30 cellular contexts compared by ENCODE assay signal in genomic region chr17:40850287-40850972, GRCh38. TPM values are rescaled to one million over a fixed set of nuclear protein-coding genes. Genes with fewer than 3 reads are reported as not detected.
DNase-seq lines count a peak whose midpoint lies in the region; ATAC-seq and TF ChIP-seq lines count a peak whose summit lies in the region.
"Had no signal": no experiment of that assay in that cellular context is flagged by ENCODE, and none has a peak within 500 bp of the region (broad histone marks: within the 10 kb centered on the region; RNA-seq: fewer than 3 reads in every experiment).

No MANE protein-coding gene starts in this region.

- DNase-seq in MCF 10A (ENCODE audit: unreplicated experiment): peak; percentile 66
- no peak for DNase-seq in breast epithelium (ENCODE audit: low spot score in 2 of 2)
- DNase-seq in RWPE2 (ENCODE audit: low spot score): no peak
- peak; percentile 8 for DNase-seq in fibroblast of pulmonary artery (ENCODE audit: low read depth)
- DNase-seq in omental fat pad (ENCODE audit: low spot score): no peak
- DNase-seq in effector memory CD4-positive, alpha-beta T cell: no peak
- DNase-seq: activated CD4-positive, alpha-beta T cell treated with anti-CD3 and anti-CD28 coated beads, Interleukin-2, amount 10 ng/mL, durations not matched to agents 7 days and 5 days; activated naive CD8-positive, alpha-beta T cell treated with anti-CD3 and anti-CD28 coated beads for 36 hours; BE2C; DND-41; effector memory CD8-positive, alpha-beta T cell; esophagus squamous epithelium; GOT3; head of caudate nucleus; KG1; naive thymus-derived CD8-positive, alpha-beta T cell; NCI-H1092; NCI-H2029; NCI-H226; NK-92 treated with Interleukin-12 subunit alpha and Interleukin-12 subunit beta, amount 100 ng/mL, for 24 hours; stomach; transverse colon had no signal

- peak; percentile 53; the same call in 2 of the 3 replicates for ATAC-seq in RWPE2 (ENCODE audit: low read depth)
- no peak for ATAC-seq in HG03097 (IDR thresholded peaks at IDR 0.05; ENCODE audit: low FRiP score, unreplicated experiment)
- no peak for ATAC-seq in HG03457 (IDR thresholded peaks at IDR 0.05; ENCODE audit: unreplicated experiment)
- ATAC-seq in omental fat pad (ENCODE audit: low FRiP score): no peak
- ATAC-seq: effector memory CD8-positive, alpha-beta T cell; naive thymus-derived CD8-positive, alpha-beta T cell; SK-N-SH treated with all-trans-retinoic acid at 6 μM for 48 hours had no signal

- H3K4me3 ChIP-seq in breast epithelium (no peak overlapping the region), RWPE2 (ENCODE audit: severe bottlenecking) (no peak overlapping the region), fibroblast of pulmonary artery (replicated peaks; ENCODE audit: low read depth, low read length) (no peak overlapping the region)
- no peak overlapping the region for H3K4me3 ChIP-seq in effector memory CD4-positive, alpha-beta T cell (ENCODE audit: insufficient read depth, low read depth, low read length, poor library complexity, severe bottlenecking)
- H3K4me3 ChIP-seq: esophagus squamous epithelium, stomach, transverse colon had no signal

- H3K27me3 Mint-ChIP-seq in MCF 10A (ENCODE audit: insufficient read depth, unreplicated experiment): no peaks in the 10 kb centered on the region

- no peaks in the 10 kb centered on the region for H3K36me3 Mint-ChIP-seq in MCF 10A (ENCODE audit: insufficient read depth, unreplicated experiment)
- H3K36me3 Mint-ChIP-seq: activated naive CD8-positive, alpha-beta T cell treated with anti-CD3 and anti-CD28 coated beads for 36 hours; naive thymus-derived CD8-positive, alpha-beta T cell had no signal

- TF ChIP-seq CTCF in MCF 10A (IDR thresholded peaks at IDR 0.05; ENCODE audit: unreplicated experiment): no peak
- no peak for TF ChIP-seq CTCF in breast epithelium (IDR thresholded peaks at IDR 0.05)
- no peak for TF ChIP-seq CTCF in RWPE2 (IDR thresholded peaks at IDR 0.05; ENCODE audit: poor library complexity, severe bottlenecking)
- no peak for TF ChIP-seq CTCF in fibroblast of pulmonary artery (IDR thresholded peaks at IDR 0.05; ENCODE audit: low read length, missing control alignments)
- TF ChIP-seq CTCF in omental fat pad (IDR thresholded peaks at IDR 0.05): no peak

- BruUV-seq in MCF 10A (replicated peaks; lab: Mats Ljungman, UMichigan): no TSS peak

- H3K27ac ChIP-seq in breast epithelium (peak overlapping the region in 1 of 2 donors; percentile 8), RWPE2 (ENCODE audit: poor library complexity, severe bottlenecking) (peak overlapping the region; percentile 69)
- H3K27ac ChIP-seq in effector memory CD4-positive, alpha-beta T cell (ENCODE audit: insufficient read depth, low read length, poor library complexity, severe bottlenecking): no peak overlapping the region
- H3K27ac ChIP-seq: esophagus squamous epithelium, stomach, transverse colon, VCaP had no signal

- POLR2A ChIA-PET in MCF 10A (lab: Yijun Ruan, JAX): interaction anchor here (0.5 to 13.6 kb wide), 16 partner anchors 7 to 839 kb away, joined by 3 to 352 read pairs (median 4); partner anchors contain the start of genes EIF1, KRT10, KRT16 and KRT17

- peak overlapping the region; percentile 66 for H3K4me3 Mint-ChIP-seq in MCF 10A (ENCODE audit: unreplicated experiment)
- H3K4me3 Mint-ChIP-seq: activated CD4-positive, alpha-beta T cell treated with anti-CD3 and anti-CD28 coated beads, Interleukin-2, amount 10 ng/mL, durations not matched to agents 7 days and 5 days; activated naive CD8-positive, alpha-beta T cell treated with anti-CD3 and anti-CD28 coated beads for 36 hours; effector memory CD8-positive, alpha-beta T cell; naive thymus-derived CD8-positive, alpha-beta T cell had no signal

- H3K4me1 ChIP-seq in breast epithelium (no peaks in the 10 kb centered on the region), RWPE2 (ENCODE audit: insufficient read depth, poor library complexity, severe bottlenecking) (peaks cover 39% of the 10 kb centered on the region)
- no peaks in the 10 kb centered on the region for H3K4me1 ChIP-seq in effector memory CD4-positive, alpha-beta T cell (ENCODE audit: control insufficient read depth, insufficient read depth, low read length, poor library complexity, severe bottlenecking)
- H3K4me1 ChIP-seq: BE2C, stomach had no signal

- no peak for TF ChIP-seq POLR2A in breast epithelium (IDR thresholded peaks at IDR 0.05)

- H3K4me1 Mint-ChIP-seq in MCF 10A (ENCODE audit: insufficient read depth, unreplicated experiment): peaks cover 52% of the 10 kb centered on the region
- H3K4me1 Mint-ChIP-seq: activated CD4-positive, alpha-beta T cell treated with anti-CD3 and anti-CD28 coated beads, Interleukin-2, amount 10 ng/mL, durations not matched to agents 7 days and 5 days; activated naive CD8-positive, alpha-beta T cell treated with anti-CD3 and anti-CD28 coated beads for 36 hours; naive thymus-derived CD8-positive, alpha-beta T cell had no signal

- H3K36me3 ChIP-seq in breast epithelium: no peaks in the 10 kb centered on the region
- H3K36me3 ChIP-seq in RWPE2 (ENCODE audit: low read depth): no peaks in the 10 kb centered on the region
- H3K36me3 ChIP-seq in effector memory CD4-positive, alpha-beta T cell (ENCODE audit: control insufficient read depth, insufficient read depth, low read length): no peaks in the 10 kb centered on the region
- H3K36me3 ChIP-seq: BE2C, esophagus squamous epithelium, stomach, transverse colon had no signal

- H3K27ac Mint-ChIP-seq in MCF 10A (ENCODE audit: low read depth, unreplicated experiment): peak overlapping the region; percentile 87
- H3K27ac Mint-ChIP-seq: activated CD4-positive, alpha-beta T cell treated with anti-CD3 and anti-CD28 coated beads, Interleukin-2, amount 10 ng/mL, durations not matched to agents 7 days and 5 days; activated naive CD8-positive, alpha-beta T cell treated with anti-CD3 and anti-CD28 coated beads for 36 hours; effector memory CD8-positive, alpha-beta T cell; naive thymus-derived CD8-positive, alpha-beta T cell had no signal

- H3K27me3 ChIP-seq in breast epithelium (no peaks in the 10 kb centered on the region), RWPE2 (ENCODE audit: insufficient read depth, poor library complexity, severe bottlenecking) (no peaks in the 10 kb centered on the region)
- H3K27me3 ChIP-seq in effector memory CD4-positive, alpha-beta T cell (replicated peaks; ENCODE audit: control insufficient read depth, insufficient read depth, low read length, poor library complexity, severe bottlenecking): no peaks in the 10 kb centered on the region

- CTCF ChIA-PET in MCF 10A (lab: Yijun Ruan, JAX): interaction anchor here (0.9 kb wide), 2 partner anchors 41 to 798 kb away, joined by 3 read pairs; no protein-coding TSS in a partner anchor

- intact Hi-C loops in MCF 10A (cut with micrococcal nuclease): loop anchor here (5.0 kb wide), 1 partner anchor 802 kb away; no protein-coding TSS in a partner anchor
- intact Hi-C loops in breast epithelium (cut with DNase I; ENCODE audit: low total_unique reads): no loop called here

- no peaks in the 10 kb centered on the region for H3K9me3 Mint-ChIP-seq in MCF 10A (ENCODE audit: unreplicated experiment)
- H3K9me3 Mint-ChIP-seq: activated CD4-positive, alpha-beta T cell treated with anti-CD3 and anti-CD28 coated beads, Interleukin-2, amount 10 ng/mL, durations not matched to agents 7 days and 5 days; activated naive CD8-positive, alpha-beta T cell treated with anti-CD3 and anti-CD28 coated beads for 36 hours; effector memory CD8-positive, alpha-beta T cell; naive thymus-derived CD8-positive, alpha-beta T cell had no signal

- H3K9me3 ChIP-seq in breast epithelium (no peaks in the 10 kb centered on the region), RWPE2 (ENCODE audit: severe bottlenecking) (no peaks in the 10 kb centered on the region)
- H3K9me3 ChIP-seq in effector memory CD4-positive, alpha-beta T cell (ENCODE audit: control insufficient read depth, low read length): no peaks in the 10 kb centered on the region
- H3K9me3 ChIP-seq: BE2C, esophagus squamous epithelium, stomach, transverse colon had no signal

RNA-seq across cellular contexts. Expression of gene KRT12, which starts 16.6 kb away (rescaled TPM):
- total RNA-seq in MCF 10A (2022) (not detected in 2 replicates), breast epithelium (not detected), omental fat pad (not detected)
- total RNA-seq: activated CD4-positive, alpha-beta T cell treated with anti-CD3 and anti-CD28 coated beads, Interleukin-2, amount 10 ng/mL, durations not matched to agents 7 days and 5 days; activated naive CD8-positive, alpha-beta T cell treated with anti-CD3 and anti-CD28 coated beads for 36 hours; chondrocyte; esophagus squamous epithelium; mesenteric fat pad; naive thymus-derived CD8-positive, alpha-beta T cell; osteoblast; T-helper 2 cell treated with Interferon-gamma antibody and Interleukin-4, amounts not matched to agents 100 ng/mL and 5 ng/mL, for 36 hours had no signal

RNA-seq across cellular contexts. Expression of gene KRT10, which starts 28.0 kb away (rescaled TPM):
- 95.5 and 116 TPM in 2 replicates for total RNA-seq in MCF 10A (2022)
- 10 to 100 TPM in 1 of 3 donors, 1 to 10 TPM in 2; 6.2 to 14.7 (median 7.6) TPM for total RNA-seq in breast epithelium
- total RNA-seq in omental fat pad: 10 to 100 TPM in 2 of 4 donors, 1 to 10 TPM in 2; 4.4 to 17.5 (median 10.8) TPM

RNA-seq across cellular contexts. Expression of gene KRT20, which starts 34.6 kb away (rescaled TPM):
- not detected in 2 replicates for total RNA-seq in MCF 10A (2022)
- total RNA-seq in breast epithelium: 1 to 10 TPM in 1 of 3 donors, not detected in 2; 6.6 TPM
- total RNA-seq in omental fat pad: not detected
- total RNA-seq: activated CD4-positive, alpha-beta T cell treated with anti-CD3 and anti-CD28 coated beads, Interleukin-2, amount 10 ng/mL, durations not matched to agents 7 days and 5 days; activated naive CD8-positive, alpha-beta T cell treated with anti-CD3 and anti-CD28 coated beads for 36 hours; chondrocyte; esophagus squamous epithelium; naive thymus-derived CD8-positive, alpha-beta T cell; osteoblast; T-helper 2 cell treated with Interferon-gamma antibody and Interleukin-4, amounts not matched to agents 100 ng/mL and 5 ng/mL, for 36 hours had no signal

RNA-seq across cellular contexts. Expression of gene KRT28, which starts 50.7 kb away (rescaled TPM):
- not detected in 2 replicates for total RNA-seq in MCF 10A (2022)
- not detected for total RNA-seq in breast epithelium
- not detected for total RNA-seq in omental fat pad
- total RNA-seq: activated CD4-positive, alpha-beta T cell treated with anti-CD3 and anti-CD28 coated beads, Interleukin-2, amount 10 ng/mL, durations not matched to agents 7 days and 5 days; activated naive CD8-positive, alpha-beta T cell treated with anti-CD3 and anti-CD28 coated beads for 36 hours; chondrocyte; esophagus squamous epithelium; mesenteric fat pad; naive thymus-derived CD8-positive, alpha-beta T cell; osteoblast; stomach; T-helper 2 cell treated with Interferon-gamma antibody and Interleukin-4, amounts not matched to agents 100 ng/mL and 5 ng/mL, for 36 hours; transverse colon had no signal

Comparison
In these comparisons a context has a peak if more than half of its experiments do, and no peak if none do; other contexts are left out.
1. DNase-seq: peak in MCF 10A (single experiment) and fibroblast of pulmonary artery (single experiment); none in breast epithelium (0 of 2), RWPE2 (single experiment), omental fat pad (single experiment) and effector memory CD4-positive, alpha-beta T cell (0 of 3).